ENCODE assay signal across 8 cellular contexts in genomic region chr2:109558076-109558882, GRCh38. TPM values are rescaled to one million over a fixed set of nuclear protein-coding genes. Genes with fewer than 3 reads are reported as not detected.
DNase-seq lines count a peak whose midpoint lies in the region; TF ChIP-seq lines count a peak whose summit lies in the region.

No MANE protein-coding gene starts in this region.

- no peaks in the 10 kb centered on the region for H4K20me1 ChIP-seq in osteoblast (ENCODE audit: insufficient read depth, low read length)

- no peak for TF ChIP-seq CTCF in osteoblast (IDR thresholded peaks at IDR 0.05; ENCODE audit: extremely low read depth, low read depth, low read length)

- H3K36me3 ChIP-seq in osteoblast (ENCODE audit: insufficient read depth, low read length), result no peaks in the 10 kb centered on the region

- DNase-seq in ELR (ENCODE audit: low read depth) (peak; percentile 95), NCI-H510A (lab: John Stamatoyannopoulos, UW) (peak; percentile 6), dermis microvascular lymphatic vessel endothelial cell (ENCODE audit: low read depth in 2 of 2) (peak; percentile 98), osteoblast (ENCODE audit: insufficient read length, low spot score, missing footprints) (no peak), NCI-H345 treated with DMSO at 0.1 percent for 48 hours (lab: John Stamatoyannopoulos, UW; ENCODE audit: unreplicated experiment) (no peak), Kasumi-1 (lab: John Stamatoyannopoulos, UW) (no peak), T1000 (lab: John Stamatoyannopoulos, UW) (no peak)
- no peak for DNase-seq in effector CD8-positive, alpha-beta T cell (lab: John Stamatoyannopoulos, UW)

- H3K79me2 ChIP-seq in osteoblast (ENCODE audit: insufficient read depth, low read length), result peaks cover 7% of the 10 kb centered on the region

- H2AFZ ChIP-seq in osteoblast (ENCODE audit: low read length), result no peak overlapping the region

- no peaks in the 10 kb centered on the region for H3K9me3 ChIP-seq in osteoblast (ENCODE audit: low read depth, low read length)

- peak overlapping the region; percentile 71 for H3K27ac ChIP-seq in osteoblast (ENCODE audit: low read depth, low read length)

- H3K4me3 ChIP-seq in osteoblast (ENCODE audit: insufficient read depth, low read length), result no peak overlapping the region

- no peaks in the 10 kb centered on the region for H3K27me3 ChIP-seq in osteoblast (ENCODE audit: insufficient read depth, low read length)

- no peak overlapping the region for H3K4me2 ChIP-seq in osteoblast (ENCODE audit: insufficient read depth, low read length)

- H3K4me1 ChIP-seq in osteoblast (ENCODE audit: insufficient read depth, low read length), result peaks cover 26% of the 10 kb centered on the region

RNA-seq across cellular contexts. Expression of gene SEPTIN10, which starts 55.5 kb away (rescaled TPM):
- total RNA-seq in dermis microvascular lymphatic vessel endothelial cell, result 86.8 and 107 TPM in 2 replicates
- 101 and 107 TPM in 2 replicates for total RNA-seq in osteoblast

RNA-seq across cellular contexts. Expression of gene SOWAHC, which starts 55.9 kb away (rescaled TPM):
- total RNA-seq in dermis microvascular lymphatic vessel endothelial cell (6.0 and 11.4 TPM in 2 replicates), osteoblast (14.7 and 17.7 TPM in 2 replicates)

Comparison
In these comparisons a context has a peak if more than half of its experiments do, and no peak if none do; other contexts are left out.
1. DNase-seq: peak in ELR (single experiment), NCI-H510A (single experiment) and dermis microvascular lymphatic vessel endothelial cell (2 of 2); none in osteoblast (single experiment), effector CD8-positive, alpha-beta T cell (single experiment), NCI-H345 treated with DMSO at 0.1 percent for 48 hours (single experiment), Kasumi-1 (0 of 2) and T1000 (single experiment).